ENCODE assay signal across 8 cellular contexts in genomic region chr18:10519999-10520935, GRCh38. TPM values are rescaled to one million over a fixed set of nuclear protein-coding genes. Genes with fewer than 3 reads are reported as not detected.
DNase-seq lines count a peak whose midpoint lies in the region; ATAC-seq and FAIRE-seq lines count a peak whose summit lies in the region.

No MANE protein-coding gene starts in this region.

- H3K27ac Mint-ChIP-seq in activated CD4-positive, alpha-beta T cell treated with anti-CD3 and anti-CD28 coated beads for 36 hours, result no peak overlapping the region

- FAIRE-seq in A204.1 (lab: Jason Lieb, UNC), result peak; percentile 47

- peaks cover 25% of the 10 kb centered on the region for H3K27me3 Mint-ChIP-seq in activated CD4-positive, alpha-beta T cell treated with anti-CD3 and anti-CD28 coated beads for 36 hours

- DNase-seq in NCI-H345 treated with DMSO at 0.1 percent for 48 hours (lab: John Stamatoyannopoulos, UW; ENCODE audit: unreplicated experiment) (peak; percentile 89), left kidney (ENCODE audit: low read depth, low spot score) (peak; percentile 94)
- DNase-seq in activated CD4-positive, alpha-beta T cell treated with anti-CD3 and anti-CD28 coated beads for 36 hours, result peak; percentile 83
- DNase-seq in stimulated activated CD4-positive, alpha-beta T cell treated with anti-CD3 and anti-CD28 coated beads, Interleukin-4, amount 100 ng/mL, for 1 hour, result peak; percentile 54

- intact Hi-C loops in activated CD4-positive, alpha-beta T cell treated with anti-CD3 and anti-CD28 coated beads for 36 hours (cut with DNase I, micrococcal nuclease), result loop anchor here (1.0 to 2.0 kb wide), 3 partner anchors 29 to 549 kb away; no protein-coding TSS in a partner anchor

- H3K27ac ChIP-seq in cingulate gyrus (ENCODE audit: low read depth, low read length), result peak overlapping the region; percentile 55

- ATAC-seq in GM18498 (IDR thresholded peaks at IDR 0.05; ENCODE audit: unreplicated experiment) (peak; percentile 86), HG03175 (IDR thresholded peaks at IDR 0.05; ENCODE audit: unreplicated experiment) (peak; percentile 81)
- ATAC-seq in activated CD4-positive, alpha-beta T cell treated with anti-CD3 and anti-CD28 coated beads for 36 hours, result peak; percentile 92

- H3K9me3 Mint-ChIP-seq in activated CD4-positive, alpha-beta T cell treated with anti-CD3 and anti-CD28 coated beads for 36 hours (ENCODE audit: low read depth), result no peaks in the 10 kb centered on the region

- POLR2A ChIA-PET in activated CD4-positive, alpha-beta T cell treated with anti-CD3 and anti-CD28 coated beads for 36 hours (lab: Charles Lee), result no interaction called here

- H3K36me3 Mint-ChIP-seq in activated CD4-positive, alpha-beta T cell treated with anti-CD3 and anti-CD28 coated beads for 36 hours (ENCODE audit: low read depth), result no peaks in the 10 kb centered on the region

- CTCF ChIA-PET in activated CD4-positive, alpha-beta T cell treated with anti-CD3 and anti-CD28 coated beads for 36 hours (lab: Charles Lee), result interaction anchor here (0.8 to 5.2 kb wide), 5 partner anchors 11 to 548 kb away, joined by 3 to 29 read pairs (median 4); no protein-coding TSS in a partner anchor

- peaks cover 16% of the 10 kb centered on the region for H3K4me1 Mint-ChIP-seq in activated CD4-positive, alpha-beta T cell treated with anti-CD3 and anti-CD28 coated beads for 36 hours

- H3K4me3 Mint-ChIP-seq in activated CD4-positive, alpha-beta T cell treated with anti-CD3 and anti-CD28 coated beads for 36 hours, result no peak overlapping the region

RNA-seq across cellular contexts. Expression of gene NAPG, which starts 5.6 kb away (rescaled TPM):
- 10 to 100 TPM; 28.6 to 31.0 TPM for total RNA-seq in activated CD4-positive, alpha-beta T cell treated with anti-CD3 and anti-CD28 coated beads for 36 hours

Comparison
In these comparisons a context has a peak if more than half of its experiments do, and no peak if none do; other contexts are left out.
1. Peak in every context shown above with its lines: DNase-seq, ATAC-seq and H3K27ac ChIP-seq.